ENCODE assay signal across 8 cellular contexts in the genomic region with DNA sequence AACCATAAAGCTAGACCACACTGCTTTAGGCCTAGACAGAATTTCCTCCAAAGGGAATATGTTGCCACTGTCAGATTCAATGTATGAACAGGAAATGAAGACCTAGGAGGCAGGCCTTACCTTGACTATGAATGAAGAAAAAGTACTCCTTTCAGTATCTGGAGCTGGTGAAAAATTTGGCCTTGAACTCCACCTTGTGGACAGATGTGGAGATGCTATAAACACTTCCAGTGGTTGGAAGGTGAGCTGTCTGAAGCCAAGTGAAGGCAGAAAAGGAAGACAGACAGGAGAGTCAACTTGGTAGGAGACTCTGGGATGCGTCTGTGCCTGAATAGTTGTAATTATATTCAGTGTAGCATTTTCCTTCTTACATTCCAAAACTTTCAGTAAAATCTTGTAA. TPM values are rescaled to one million over a fixed set of nuclear protein-coding genes. Genes with fewer than 3 reads are reported as not detected.
A peak's percentile ranks its signal among the peaks of the same experiment; 100 is the strongest.
DNase-seq lines count a peak whose midpoint lies in the region; ATAC-seq, FAIRE-seq and TF ChIP-seq lines count a peak whose summit lies in the region.

No MANE protein-coding gene starts in this region.

- no peak for TF ChIP-seq EP300 in H1 (IDR thresholded peaks at IDR 0.05; ENCODE audit: borderline replicate concordance in 1 of 2, low read depth in 2 of 2, low read length in 2 of 2)

- H4K91ac ChIP-seq in H1 (replicated peaks; ENCODE audit: insufficient read length, low read length): no peak overlapping the region

- H3K27me3 Mint-ChIP-seq in T-helper 2 cell treated with Interferon-gamma antibody and Interleukin-4, amounts not matched to agents 5 μg/mL and 100 μg/mL, for 36 hours (ENCODE audit: low read depth): no peaks in the 10 kb centered on the region

- H4K5ac ChIP-seq in H1 (ENCODE audit: insufficient read length, low read depth, low read length): no peak overlapping the region

- H3K56ac ChIP-seq in H1 (replicated peaks; ENCODE audit: insufficient read length, low read depth, low read length): no peak overlapping the region

- no peaks in the 10 kb centered on the region for H3K79me2 ChIP-seq in H1 (ENCODE audit: control insufficient read depth in 1 of 2, insufficient read depth in 2 of 2, low read length in 2 of 2)

- CTCF ChIA-PET in H1 (lab: Charles Lee; ENCODE audit: partially characterized antibody): interaction anchor here (0.6 to 2.1 kb wide), 11 partner anchors 8 to 632 kb away, joined by 3 to 11 read pairs (median 3); no protein-coding TSS in a partner anchor

- POLR2A ChIA-PET in H1 (lab: Charles Lee; ENCODE audit: partially characterized antibody): interaction anchor here (0.7 to 1.3 kb wide), 2 partner anchors 17 to 195 kb away, joined by 3 to 4 read pairs; a partner anchor contains a TSS

- H3K27ac ChIP-seq in H1 (ENCODE audit: low read depth, low read length): no peak overlapping the region

- H3K4me1 Mint-ChIP-seq in T-helper 2 cell treated with Interferon-gamma antibody and Interleukin-4, amounts not matched to agents 5 μg/mL and 100 μg/mL, for 36 hours (ENCODE audit: low read depth): peaks cover 1% of the 10 kb centered on the region

- intact Hi-C loops in mucosa of descending colon (cut with DNase I, micrococcal nuclease): no loop called here

- no peak overlapping the region for H3K9ac ChIP-seq in H1 (replicated peaks in 1 of 4; ENCODE audit: extremely low read depth in 1 of 4, low read depth in 3 of 4, low read length in 3 of 4)

- TF ChIP-seq POLR2A in NB4 (IDR thresholded peaks at IDR 0.05; ENCODE audit: extremely low read depth, insufficient read length) (no peak), H1 (IDR thresholded peaks at IDR 0.05; ENCODE audit: control extremely low read depth in 1 of 2, low read depth in 2 of 2, low read length in 2 of 2) (no peak)

- peaks cover 2% of the 10 kb centered on the region for H3K36me3 Mint-ChIP-seq in T-helper 2 cell treated with Interferon-gamma antibody and Interleukin-4, amounts not matched to agents 5 μg/mL and 100 μg/mL, for 36 hours (ENCODE audit: low read depth)

- H2AFZ ChIP-seq in H1 (ENCODE audit: low read length): no peak overlapping the region

- no peak overlapping the region for H2AK5ac ChIP-seq in H1 (ENCODE audit: low read depth, low read length)

- H4K8ac ChIP-seq in H1 (ENCODE audit: extremely low read depth, insufficient read depth, low read length): no peak overlapping the region

- H3K36me3 ChIP-seq in BE2C (peaks cover 16% of the 10 kb centered on the region), H1 (ENCODE audit: control insufficient read depth in 2 of 4, insufficient read depth in 4 of 4, low read length in 3 of 4) (peaks cover 0 to 34% (median 14%) of the 10 kb centered on the region in 4 experiments; a peak in 6 of 8 replicates), mucosa of descending colon (ENCODE audit: low read depth) (no peaks in the 10 kb centered on the region)

- no peaks in the 10 kb centered on the region for H3K23me2 ChIP-seq in H1 (ENCODE audit: low read depth, low read length)

- no peak overlapping the region for H2BK5ac ChIP-seq in H1 (ENCODE audit: low read depth, low read length)

- H3K27me3 ChIP-seq in BE2C: no peaks in the 10 kb centered on the region
- no peaks in the 10 kb centered on the region for H3K27me3 ChIP-seq in H1 (replicated peaks in 1 of 4; ENCODE audit: control insufficient read depth in 3 of 4, extremely low read depth in 1 of 4, insufficient read depth in 3 of 4, low read length in 3 of 4)

- no peaks in the 10 kb centered on the region for H3K9me3 ChIP-seq in BE2C
- H3K9me3 ChIP-seq in H1 (ENCODE audit: insufficient read depth in 2 of 2, low read depth in 1 of 2, low read length in 1 of 2): no peaks in the 10 kb centered on the region
- H3K9me3 ChIP-seq in mucosa of descending colon: no peaks in the 10 kb centered on the region

- no peak overlapping the region for H3K23ac ChIP-seq in H1 (ENCODE audit: insufficient read length)

- no peaks in the 10 kb centered on the region for H3K9me3 Mint-ChIP-seq in T-helper 2 cell treated with Interferon-gamma antibody and Interleukin-4, amounts not matched to agents 5 μg/mL and 100 μg/mL, for 36 hours

- WGBS in H1 (ENCODE audit: extremely low coverage in 1 of 2, insufficient coverage in 1 of 2, insufficient read length in 1 of 2, insufficient replicate concordance in 2 of 2, low coverage in 1 of 2, low lambda C conversion rate in 2 of 2, missing lambda C conversion rate in 1 of 2), 2 experiments: 80% methylated on average over 1 of the region's 1 CpG; no CpG with 5 or more reads in 1 of the 2 experiments

- H3K18ac ChIP-seq in H1 (ENCODE audit: extremely low read depth, low read length): no peak overlapping the region

- H3K14ac ChIP-seq in H1 (ENCODE audit: insufficient read length): no peak overlapping the region

- no peak overlapping the region for H2BK12ac ChIP-seq in H1 (ENCODE audit: low read depth, low read length)

- peak; percentile 57 for TF ChIP-seq CTCF in BE2C (IDR thresholded peaks at IDR 0.05; ENCODE audit: low read depth, low read length)
- TF ChIP-seq CTCF in NB4 (IDR thresholded peaks at IDR 0.05; ENCODE audit: low read depth, low read length): peak; percentile 30
- TF ChIP-seq CTCF in H1 (IDR thresholded peaks at IDR 0.05; ENCODE audit: control extremely low read depth in 1 of 3, insufficient read depth in 1 of 3, low read depth in 1 of 3, low read length in 3 of 3): peak in 2 of 3 experiments; percentile 51 to 59; a peak in 2 of 4 replicates
- TF ChIP-seq CTCF in mucosa of descending colon (IDR thresholded peaks at IDR 0.05): no peak

- H3K4me3 Mint-ChIP-seq in T-helper 2 cell treated with Interferon-gamma antibody and Interleukin-4, amounts not matched to agents 5 μg/mL and 100 μg/mL, for 36 hours: no peak overlapping the region

- peak; percentile 98 for FAIRE-seq in H1 (lab: Jason Lieb, UNC)

- DNase-seq in BE2C (peak; percentile 15), NB4 (ENCODE audit: low read depth) (peak; percentile 54), H1 (ENCODE audit: low read depth in 1 of 2, low spot score in 2 of 2) (no peak), mucosa of descending colon (peak in 1 of 3 donors; percentile 43), middle frontal gyrus (ENCODE audit: extremely low spot score, low spot score) (no peak)
- DNase-seq in T-helper 2 cell treated with Interferon-gamma antibody and Interleukin-4, amounts not matched to agents 5 μg/mL and 100 μg/mL, for 36 hours (ENCODE audit: low spot score): peak; percentile 5

- no peak overlapping the region for H3K4me2 ChIP-seq in H1 (ENCODE audit: insufficient read depth in 1 of 2, low read depth in 2 of 2, low read length in 2 of 2)

- no peak overlapping the region for H3K4me3 ChIP-seq in BE2C (ENCODE audit: low read depth, low read length)
- no peak overlapping the region for H3K4me3 ChIP-seq in NB4 (ENCODE audit: low read depth, low read length)
- no peak overlapping the region for H3K4me3 ChIP-seq in H1 (ENCODE audit: extremely low read depth in 1 of 4, insufficient read depth in 2 of 4, low read depth in 3 of 4, low read length in 4 of 4)
- no peak overlapping the region for H3K4me3 ChIP-seq in mucosa of descending colon

- H2BK20ac ChIP-seq in H1 (ENCODE audit: low read length): no peak overlapping the region

- H2BK15ac ChIP-seq in H1 (ENCODE audit: low read length): no peak overlapping the region

- H3K4me1 ChIP-seq in BE2C: no peaks in the 10 kb centered on the region
- no peaks in the 10 kb centered on the region for H3K4me1 ChIP-seq in H1 (replicated peaks in 1 of 4; ENCODE audit: control insufficient read depth in 3 of 4, insufficient read depth in 4 of 4, low read length in 3 of 4)
- H3K4me1 ChIP-seq in mucosa of descending colon (ENCODE audit: low read depth): no peaks in the 10 kb centered on the region

- TF ChIP-seq RAD21 in H1 (IDR thresholded peaks at IDR 0.05 in 1 of 2, conservative IDR thresholded peaks at IDR 0.05 in 1 of 2; ENCODE audit: low read depth in 2 of 2, low read length in 2 of 2): peak; percentile 70 to 77

- ATAC-seq in GM18498 (IDR thresholded peaks at IDR 0.05; ENCODE audit: unreplicated experiment): peak; percentile 88
- peak; percentile 96 for ATAC-seq in HG02678 (IDR thresholded peaks at IDR 0.05; ENCODE audit: unreplicated experiment)
- ATAC-seq in mucosa of descending colon: peak; percentile 77

- no peak overlapping the region for H3K4ac ChIP-seq in H1 (replicated peaks; ENCODE audit: insufficient read length, low read depth, low read length)

- H3K79me1 ChIP-seq in H1 (ENCODE audit: low read depth, low read length): no peaks in the 10 kb centered on the region

- H2BK120ac ChIP-seq in H1 (replicated peaks; ENCODE audit: low read depth, low read length): no peak overlapping the region

- no peaks in the 10 kb centered on the region for H4K20me1 ChIP-seq in H1 (replicated peaks in 1 of 2; ENCODE audit: control insufficient read depth in 1 of 2, insufficient read depth in 2 of 2, low read length in 2 of 2)

- H3K27ac Mint-ChIP-seq in T-helper 2 cell treated with Interferon-gamma antibody and Interleukin-4, amounts not matched to agents 5 μg/mL and 100 μg/mL, for 36 hours: no peak overlapping the region

TF ChIP-seq in H1, 55 proteins besides CTCF, POLR2A, EP300 and RAD21 (continues in another document):
- TF ChIP-seq TEAD4 (IDR thresholded peaks at IDR 0.05; ENCODE audit: low read depth, low read length) (no peak), SIRT6 (IDR thresholded peaks at IDR 0.05; ENCODE audit: low read length) (no peak), MAFK (IDR thresholded peaks at IDR 0.05; ENCODE audit: low read depth, low read length) (no peak), KDM5A (IDR thresholded peaks at IDR 0.05; ENCODE audit: low read length) (no peak), ASH2L (IDR thresholded peaks at IDR 0.05; ENCODE audit: low read length) (no peak), TAF7 (optimal IDR thresholded peaks at IDR 0.05; ENCODE audit: borderline replicate concordance, low read depth, low read length) (no peak), BACH1 (IDR thresholded peaks at IDR 0.05; ENCODE audit: low read length) (no peak), KDM4A (IDR thresholded peaks at IDR 0.05; ENCODE audit: low read depth, low read length, severe bottlenecking) (no peak), SIN3A (conservative IDR thresholded peaks at IDR 0.05 in 1 of 2, IDR thresholded peaks at IDR 0.05 in 1 of 2; ENCODE audit: low read depth in 1 of 2, low read length in 2 of 2) (no peak), YY1 (IDR thresholded peaks at IDR 0.05; ENCODE audit: low read depth, low read length) (no peak)

RNA-seq across cellular contexts. Expression of a gene that starts 17.2 kb away (rescaled TPM):
- 24.0 TPM for polyA plus RNA-seq in BE2C (2012; ENCODE audit: insufficient read depth, insufficient read length, low read depth)
- 13.3 and 13.5 TPM in 2 replicates for total RNA-seq in H1 (2021; fragmentation: NEBNext Ultra II Directional; extraction: Animal tissue kit (Norgen Biotek cat#: 25700))
- polyA plus RNA-seq in H1 (2011; rRNA removed): 9.1 and 10.7 TPM in 2 replicates
- polyA plus RNA-seq in H1 (2011; cell fraction: cytosol; rRNA removed): 13.1 TPM
- 36.7 TPM for polyA plus RNA-seq in H1 (2011; cell fraction: nucleus; rRNA removed)
- 9.2 to 18.0 TPM (median 13.6 TPM) in 4 replicates for polyA plus RNA-seq in H1 (2012, experiment 1 of 2)
- 2.9 TPM for polyA plus RNA-seq in H1 (2012, experiment 2 of 2)
- polyA plus RNA-seq in H1 (2013, experiment 1 of 2): 10.2 TPM
- polyA plus RNA-seq in H1 (2013, experiment 2 of 2): 9.2 TPM
- polyA minus RNA-seq in H1 (2011; rRNA and poly(A)+ RNA removed): 11.2 and 14.0 TPM in 2 replicates
- 12.5 TPM for polyA minus RNA-seq in H1 (2011; cell fraction: cytosol; rRNA and poly(A)+ RNA removed)
- 40.6 TPM for polyA minus RNA-seq in H1 (2011; cell fraction: nucleus; rRNA and poly(A)+ RNA removed)
- 10 to 100 TPM in 2 of 3 donors, 1 to 10 TPM in 1; 8.7 to 11.0 (median 10.6) TPM for total RNA-seq in mucosa of descending colon

Comparison
In these comparisons a context has a peak if more than half of its experiments do, and no peak if none do; other contexts are left out.
1. DNase-seq: peak in BE2C (single experiment), NB4 (single experiment) and T-helper 2 cell treated with Interferon-gamma antibody and Interleukin-4, amounts not matched to agents 5 μg/mL and 100 μg/mL, for 36 hours (single experiment); none in H1 (0 of 2) and middle frontal gyrus (single experiment).
2. Peak in every context shown above with its lines, with median percentiles within 50 percentile points of each other: ATAC-seq.